13 cellular contexts compared by ENCODE assay signal in the genomic region with DNA sequence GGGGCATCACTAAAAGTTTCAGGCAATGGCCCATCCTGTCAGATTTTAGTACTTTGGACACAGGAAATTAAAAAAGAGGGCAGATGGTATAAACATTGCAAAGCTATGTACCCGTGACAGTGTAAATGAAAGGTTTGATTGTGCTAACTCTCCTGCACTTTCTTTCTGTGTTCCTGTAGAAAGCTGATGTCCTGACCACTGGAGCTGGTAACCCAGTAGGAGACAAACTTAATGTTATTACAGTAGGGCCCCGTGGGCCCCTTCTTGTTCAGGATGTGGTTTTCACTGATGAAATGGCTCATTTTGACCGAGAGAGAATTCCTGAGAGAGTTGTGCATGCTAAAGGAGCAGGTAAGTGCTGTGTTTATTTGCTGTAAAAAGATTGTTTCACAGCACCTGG. TPM values are rescaled to one million over a fixed set of nuclear protein-coding genes. Genes with fewer than 3 reads are reported as not detected.
DNase-seq lines count a peak whose midpoint lies in the region; ATAC-seq and FAIRE-seq lines count a peak whose summit lies in the region.
"Had no signal": no experiment of that assay in that cellular context is flagged by ENCODE, and none has a peak within 500 bp of the region (broad histone marks: within the 10 kb centered on the region; RNA-seq: fewer than 3 reads in every experiment).

No MANE protein-coding gene starts in this region.

- H3K36me3 ChIP-seq in mesenchymal stem cell (ENCODE audit: control insufficient read depth in 1 of 2, insufficient read depth in 2 of 2, low read depth in 1 of 2, low read length in 2 of 2), result peaks cover 0 to 50% of the 10 kb centered on the region in 2 experiments

- H3K27me3 Mint-ChIP-seq in T-helper 17 cell, result no peaks in the 10 kb centered on the region

- no peak overlapping the region for H4K8ac ChIP-seq in mesenchymal stem cell (ENCODE audit: low read length)

- no peak overlapping the region for H2BK15ac ChIP-seq in mesenchymal stem cell (ENCODE audit: low read depth, poor library complexity, severe bottlenecking)

- H3K4me1 ChIP-seq in mesenchymal stem cell (ENCODE audit: control insufficient read depth, insufficient read depth, low read depth, low read length), result peaks cover 7% of the 10 kb centered on the region

- no peak overlapping the region for H3K23ac ChIP-seq in mesenchymal stem cell (ENCODE audit: low read length in 2 of 2)

- peak overlapping the region; percentile 1 for H3K27ac Mint-ChIP-seq in T-helper 17 cell

- H2BK5ac ChIP-seq in mesenchymal stem cell (ENCODE audit: low read depth, low read length, poor library complexity, severe bottlenecking), result peak overlapping the region; percentile 24

- peak; percentile 66 for ATAC-seq in HG02678 (IDR thresholded peaks at IDR 0.05; ENCODE audit: unreplicated experiment)
- ATAC-seq in T-helper 17 cell, result no peak
- no peak for ATAC-seq in GM18498 (IDR thresholded peaks at IDR 0.05; ENCODE audit: unreplicated experiment)
- ATAC-seq: activated T-cell treated with anti-CD3 and anti-CD28 coated beads, Interleukin-2, amount 50 U/mL, for 4 hours; SK-N-SH treated with all-trans-retinoic acid at 6 μM for 48 hours had no signal

- peaks cover 12% of the 10 kb centered on the region for H3K36me3 Mint-ChIP-seq in T-helper 17 cell (ENCODE audit: low read depth)

- H3K4me3 Mint-ChIP-seq in T-helper 17 cell, result peak overlapping the region; percentile 19
- H3K4me3 Mint-ChIP-seq: activated T-cell treated with anti-CD3 and anti-CD28 coated beads, Interleukin-2, amount 50 U/mL, for 4 hours had no signal

- H3K27ac ChIP-seq in mesenchymal stem cell (ENCODE audit: low read length, poor library complexity, severe bottlenecking), result peak overlapping the region; percentile 81

- H4K91ac ChIP-seq in mesenchymal stem cell (ENCODE audit: low read length), result no peak overlapping the region

- H3K18ac ChIP-seq in mesenchymal stem cell (ENCODE audit: low read depth in 1 of 2, low read length in 2 of 2), result no peak overlapping the region

- peak overlapping the region; percentile 16 for H3K4me2 ChIP-seq in mesenchymal stem cell (ENCODE audit: low read length, poor library complexity, severe bottlenecking)

- no peaks in the 10 kb centered on the region for H3K79me1 ChIP-seq in mesenchymal stem cell (replicated peaks; ENCODE audit: low read length, poor library complexity, severe bottlenecking)

- no peak overlapping the region for H3K9ac ChIP-seq in mesenchymal stem cell (ENCODE audit: low read length)

- H3K4me3 ChIP-seq in mesenchymal stem cell (ENCODE audit: insufficient read depth in 1 of 2, low read depth in 1 of 2, low read length in 2 of 2), result no peak overlapping the region
- H3K4me3 ChIP-seq: lung had no signal

- no peak overlapping the region for H2BK120ac ChIP-seq in mesenchymal stem cell (ENCODE audit: low read depth, low read length)

- DNase-seq in GDM1 (lab: John Stamatoyannopoulos, UW) (peak; percentile 11), T-helper 17 cell (no peak), mesenchymal stem cell (no peak), HTR-8/SVneo (ENCODE audit: insufficient read length, low spot score) (no peak), NCI-H1694 treated with DMSO at 0.1 percent for 48 hours (lab: John Stamatoyannopoulos, UW) (no peak)
- no peak for DNase-seq in stimulated activated CD4-positive, alpha-beta T cell treated with anti-CD3 and anti-CD28 coated beads, Interleukin-4, amount 100 ng/mL, for 4 hours
- DNase-seq: activated T-cell treated with anti-CD3 and anti-CD28 coated beads, Interleukin-2, amount 50 U/mL, for 4 hours; DMS153; retina had no signal

- H3K4me1 Mint-ChIP-seq in T-helper 17 cell, result peaks cover 37% of the 10 kb centered on the region

- H2AK5ac ChIP-seq in mesenchymal stem cell (ENCODE audit: low read length, severe bottlenecking), result no peak overlapping the region

- H2AFZ ChIP-seq in mesenchymal stem cell (ENCODE audit: low read depth, low read length), result no peak overlapping the region

- H3K14ac ChIP-seq in mesenchymal stem cell (ENCODE audit: low read length in 2 of 2), result no peak overlapping the region

- H2BK12ac ChIP-seq in mesenchymal stem cell (ENCODE audit: low read length in 2 of 2), result no peak overlapping the region

- no peak overlapping the region for H3K4ac ChIP-seq in mesenchymal stem cell (ENCODE audit: low read depth in 1 of 2, low read length in 2 of 2)

- no peaks in the 10 kb centered on the region for H3K27me3 ChIP-seq in mesenchymal stem cell (ENCODE audit: control insufficient read depth in 1 of 2, insufficient read depth in 1 of 2, low read length in 2 of 2)

- H3K9me3 ChIP-seq in T-helper 17 cell (ENCODE audit: control insufficient read depth, low read length, poor library complexity, severe bottlenecking) (no peaks in the 10 kb centered on the region), mesenchymal stem cell (ENCODE audit: control insufficient read depth, low read length) (no peaks in the 10 kb centered on the region)

- 49% methylated on average over 3 of the region's 3 CpGs for WGBS in mesenchymal stem cell

- no peak for FAIRE-seq in HTR-8/SVneo (lab: Jason Lieb, UNC)

RNA-seq across cellular contexts. Expression of gene CAT, which starts 10.3 kb away (rescaled TPM):
- total RNA-seq in T-helper 17 cell, result 10 to 100 TPM; 22.2 to 27.8 TPM
- not detected for polyA plus RNA-seq in mesenchymal stem cell (2013, experiment 1 of 2)
- not detected for polyA plus RNA-seq in mesenchymal stem cell (2013, experiment 2 of 2)
